23 cellular contexts compared by ENCODE assay signal in genomic region chr5:180271205-180271604, GRCh38. TPM values are rescaled to one million over a fixed set of nuclear protein-coding genes. Genes with fewer than 3 reads are reported as not detected.
DNase-seq lines count a peak whose midpoint lies in the region; ATAC-seq lines count a peak whose summit lies in the region.
"Had no signal": no experiment of that assay in that cellular context is flagged by ENCODE, and none has a peak within 500 bp of the region (broad histone marks: within the 10 kb centered on the region; RNA-seq: fewer than 3 reads in every experiment).

No MANE protein-coding gene starts in this region.

- in situ Hi-C loops in KBM-7 (cut with MboI; ENCODE audit: low pct_unique_long_range_greater_than_20kb, low sequenced_read_pairs) = no loop called here

- no peak overlapping the region for H3K9ac ChIP-seq in adipocyte (ENCODE audit: low read length)
- H3K9ac ChIP-seq: BLaER1 had no signal

- DNase-seq in KBM-7 (peak; percentile 83), MV-4-11 (lab: John Stamatoyannopoulos, UW) (peak; percentile 84), SKM-1 (lab: John Stamatoyannopoulos, UW; ENCODE audit: unreplicated experiment) (peak; percentile 49), adipocyte (ENCODE audit: low read depth) (no peak)
- no peak for DNase-seq in effector memory CD4-positive, alpha-beta T cell
- DNase-seq in activated naive CD8-positive, alpha-beta T cell treated with anti-CD3 and anti-CD28 coated beads for 36 hours = no peak
- DNase-seq in activated CD4-positive, CD25-positive, alpha-beta regulatory T cell (lab: John Stamatoyannopoulos, UW) = no peak
- DNase-seq: ACHN; CD4-positive, alpha-beta memory T cell; DND-41; GOT3; HCEC 1CT; Karpas-422; NCI-H1105; NCI-H146; NCI-H2029; NCI-H526; SJCRH30; T-helper 17 cell had no signal

- H3K36me3 Mint-ChIP-seq in activated naive CD8-positive, alpha-beta T cell treated with anti-CD3 and anti-CD28 coated beads for 36 hours = peaks cover 89% of the 10 kb centered on the region

- H3K36me3 ChIP-seq in adipocyte (ENCODE audit: control insufficient read depth, insufficient read depth, low read length, severe bottlenecking) = peaks cover 74% of the 10 kb centered on the region
- peaks cover 44% of the 10 kb centered on the region for H3K36me3 ChIP-seq in effector memory CD4-positive, alpha-beta T cell (ENCODE audit: control insufficient read depth, insufficient read depth, low read length)

- H3K27ac Mint-ChIP-seq in activated naive CD8-positive, alpha-beta T cell treated with anti-CD3 and anti-CD28 coated beads for 36 hours = no peak overlapping the region
- H3K27ac Mint-ChIP-seq: CD4-positive, alpha-beta memory T cell; T-helper 17 cell had no signal

- peaks cover 56% of the 10 kb centered on the region for H3K9me3 Mint-ChIP-seq in activated naive CD8-positive, alpha-beta T cell treated with anti-CD3 and anti-CD28 coated beads for 36 hours

- H3K9me3 ChIP-seq in adipocyte (ENCODE audit: control insufficient read depth, low read length) = peaks cover 97% of the 10 kb centered on the region
- H3K9me3 ChIP-seq in effector memory CD4-positive, alpha-beta T cell (ENCODE audit: control insufficient read depth, low read length) = peaks cover 10% of the 10 kb centered on the region

- H3K27ac ChIP-seq in effector memory CD4-positive, alpha-beta T cell (ENCODE audit: insufficient read depth, low read length, poor library complexity, severe bottlenecking) = no peak overlapping the region
- H3K27ac ChIP-seq: BLaER1, SJCRH30 had no signal

- no peaks in the 10 kb centered on the region for H3K4me1 ChIP-seq in adipocyte (ENCODE audit: control insufficient read depth, insufficient read depth, low read length)
- no peaks in the 10 kb centered on the region for H3K4me1 ChIP-seq in effector memory CD4-positive, alpha-beta T cell (ENCODE audit: control insufficient read depth, insufficient read depth, low read length, poor library complexity, severe bottlenecking)
- H3K4me1 ChIP-seq: BLaER1, SJCRH30 had no signal

- no peaks in the 10 kb centered on the region for H3K4me1 Mint-ChIP-seq in activated naive CD8-positive, alpha-beta T cell treated with anti-CD3 and anti-CD28 coated beads for 36 hours
- H3K4me1 Mint-ChIP-seq: CD4-positive, alpha-beta memory T cell; IgD-negative memory B cell had no signal

- H3K27me3 Mint-ChIP-seq in activated naive CD8-positive, alpha-beta T cell treated with anti-CD3 and anti-CD28 coated beads for 36 hours = no peaks in the 10 kb centered on the region
- H3K27me3 Mint-ChIP-seq: CD4-positive, alpha-beta memory T cell; IgD-negative memory B cell; T-helper 17 cell had no signal

- H3K27me3 ChIP-seq in adipocyte (replicated peaks; ENCODE audit: control insufficient read depth, insufficient read depth, low read length) = no peaks in the 10 kb centered on the region
- no peaks in the 10 kb centered on the region for H3K27me3 ChIP-seq in effector memory CD4-positive, alpha-beta T cell (replicated peaks; ENCODE audit: control insufficient read depth, insufficient read depth, low read length, poor library complexity, severe bottlenecking)
- H3K27me3 ChIP-seq: BLaER1, SJCRH30 had no signal

- ATAC-seq in GM19467 (IDR thresholded peaks at IDR 0.05; ENCODE audit: unreplicated experiment) = no peak
- ATAC-seq: Panc1, T-helper 17 cell had no signal

- no peak overlapping the region for H3K4me3 Mint-ChIP-seq in activated naive CD8-positive, alpha-beta T cell treated with anti-CD3 and anti-CD28 coated beads for 36 hours
- H3K4me3 Mint-ChIP-seq: IgD-negative memory B cell, T-helper 17 cell had no signal

- H3K4me3 ChIP-seq in adipocyte (ENCODE audit: low read length) = peak overlapping the region; percentile 14
- H3K4me3 ChIP-seq in effector memory CD4-positive, alpha-beta T cell (ENCODE audit: insufficient read depth, low read depth, low read length, poor library complexity, severe bottlenecking) = no peak overlapping the region
- H3K4me3 ChIP-seq: BLaER1, SJCRH30 had no signal

RNA-seq across cellular contexts. Expression of gene MAPK9, which starts 20.7 kb away (rescaled TPM):
- total RNA-seq in activated naive CD8-positive, alpha-beta T cell treated with anti-CD3 and anti-CD28 coated beads for 36 hours = 10 to 100 TPM; 39.5 to 39.7 TPM

Comparison
In these comparisons a context has a peak if more than half of its experiments do, and no peak if none do; other contexts are left out.
1. DNase-seq: peak in KBM-7 (single experiment), MV-4-11 (single experiment) and SKM-1 (single experiment); none in adipocyte (single experiment), effector memory CD4-positive, alpha-beta T cell (0 of 3), activated naive CD8-positive, alpha-beta T cell treated with anti-CD3 and anti-CD28 coated beads for 36 hours (single experiment) and activated CD4-positive, CD25-positive, alpha-beta regulatory T cell (0 of 4).